Comparison of ENCODE assay signal across 1 cellular context in the genomic region with DNA sequence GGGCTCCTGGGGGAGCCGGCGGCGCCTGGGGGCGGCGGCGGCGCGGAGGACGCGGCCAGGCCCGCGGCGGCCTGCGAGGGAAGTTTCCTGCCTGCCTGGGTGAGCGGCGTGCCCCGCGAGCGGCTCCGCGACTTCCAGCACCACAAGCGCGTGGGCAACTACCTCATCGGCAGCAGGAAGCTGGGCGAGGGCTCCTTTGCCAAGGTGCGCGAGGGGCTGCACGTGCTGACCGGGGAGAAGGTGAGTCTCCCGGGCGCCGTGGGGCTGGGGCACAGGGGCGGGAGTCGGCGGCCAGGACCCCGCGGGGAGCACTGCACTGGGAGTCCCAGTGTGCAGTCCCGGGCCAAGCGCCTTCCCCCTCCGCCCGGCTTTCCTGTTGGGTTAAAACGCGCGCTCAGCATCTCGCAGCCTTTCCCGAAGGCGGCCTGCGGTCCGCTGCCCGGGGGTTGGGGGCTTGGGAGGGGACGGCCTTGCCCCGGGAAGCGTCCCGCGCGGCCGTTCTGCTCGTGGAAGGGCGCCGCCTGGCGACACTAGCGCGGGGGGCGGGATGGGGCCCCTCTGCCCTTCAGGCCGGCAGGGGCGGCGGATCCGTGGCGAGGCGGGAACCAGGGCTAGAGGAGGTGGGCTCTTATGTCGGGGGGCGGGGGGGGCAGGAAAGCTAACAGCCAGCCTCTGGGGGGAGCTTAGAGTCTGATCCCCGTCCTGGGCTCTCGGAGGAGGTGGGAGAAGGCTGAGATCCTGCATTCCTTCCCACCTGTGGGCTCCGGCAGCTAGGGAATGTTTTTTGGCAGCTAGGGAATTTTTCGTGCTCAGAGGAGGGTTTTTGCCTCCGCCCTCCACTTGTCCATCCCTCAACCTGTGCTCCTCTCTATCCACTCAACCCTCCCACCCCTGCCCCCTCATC.
A peak's percentile ranks its signal among the peaks of the same experiment; 100 is the strongest.
TF ChIP-seq lines count a peak whose summit lies in the region.

No MANE protein-coding gene starts in this region.

TF ChIP-seq in H1, 55 proteins besides CTCF, POLR2A, EP300 and RAD21 (continued from another document):
- TF ChIP-seq E2F6 (IDR thresholded peaks at IDR 0.05) (0 out of 2 replicates have a peak, but pooled peaks have one; percentile 5), RNF2 (IDR thresholded peaks at IDR 0.05; ENCODE audit: borderline replicate concordance, low read depth, low read length, missing control alignments, poor library complexity, severe bottlenecking) (no peak), BACH1 (IDR thresholded peaks at IDR 0.05; ENCODE audit: low read length) (peak; percentile 66), KDM5A (IDR thresholded peaks at IDR 0.05; ENCODE audit: low read length) (no peak)
